Comparison of ENCODE assay signal across 8 cellular contexts in the genomic region with DNA sequence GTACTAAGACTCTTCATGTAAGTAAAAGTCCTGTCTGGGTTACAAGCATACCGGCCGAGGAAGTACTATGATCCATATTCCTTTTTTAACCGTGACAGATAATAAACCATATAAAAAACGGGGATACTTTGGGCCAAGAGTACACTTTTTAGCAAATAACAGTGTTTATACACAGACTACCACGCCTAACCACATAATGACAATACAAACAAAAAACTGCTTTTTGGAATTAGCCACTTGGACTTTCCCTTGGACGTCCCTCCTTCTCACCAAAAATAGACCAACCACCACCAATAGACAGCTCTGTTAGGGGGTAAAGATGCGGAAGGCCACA. TPM values are rescaled to one million over a fixed set of nuclear protein-coding genes. Genes with fewer than 3 reads are reported as not detected.
A peak's percentile ranks its signal among the peaks of the same experiment; 100 is the strongest.
DNase-seq lines count a peak whose midpoint lies in the region; ATAC-seq and TF ChIP-seq lines count a peak whose summit lies in the region.

No MANE protein-coding gene starts in this region.

- intact Hi-C loops in sigmoid colon (cut with DNase I): no loop called here

- H3K27ac ChIP-seq in SK-N-MC (no peak overlapping the region), sigmoid colon (peak overlapping the region; percentile 74 to 83 (median 75))

- no peak for ATAC-seq in GM18873 (IDR thresholded peaks at IDR 0.05; ENCODE audit: low FRiP score, unreplicated experiment)

- no peaks in the 10 kb centered on the region for H3K27me3 ChIP-seq in sigmoid colon

- H3K36me3 ChIP-seq in SK-N-MC (ENCODE audit: insufficient read depth, low read length): no peaks in the 10 kb centered on the region
- H3K36me3 ChIP-seq in sigmoid colon: no peaks in the 10 kb centered on the region

- H3K4me1 ChIP-seq in sigmoid colon: peaks cover 0 to 38% (median 24%) of the 10 kb centered on the region in 4 donors

- TF ChIP-seq CTCF in GM12875 (IDR thresholded peaks at IDR 0.05; ENCODE audit: borderline replicate concordance, insufficient read depth, low read depth, low read length) (no peak), fibroblast of the aortic adventitia (IDR thresholded peaks at IDR 0.05; ENCODE audit: insufficient read depth, low read length) (no peak), sigmoid colon (IDR thresholded peaks at IDR 0.05) (no peak)

- no peak for TF ChIP-seq POLR2A in sigmoid colon (IDR thresholded peaks at IDR 0.05)

- no peak for TF ChIP-seq EP300 in sigmoid colon (IDR thresholded peaks at IDR 0.05)

- H3K9ac ChIP-seq in SK-N-MC (ENCODE audit: insufficient read length): peak overlapping the region; percentile 81

- no peaks in the 10 kb centered on the region for H3K9me3 ChIP-seq in SK-N-MC (ENCODE audit: low read depth, low read length)
- no peaks in the 10 kb centered on the region for H3K9me3 ChIP-seq in sigmoid colon

- 3 to 18% methylated on average over 7 of the region's 7 CpGs for WGBS in sigmoid colon, 2 donors

- H3K4me3 ChIP-seq in GM12875 (ENCODE audit: low read depth, low read length) (peak overlapping the region; percentile 84), SK-N-MC (peak overlapping the region; percentile 86), fibroblast of the aortic adventitia (ENCODE audit: low read depth, low read length) (peak overlapping the region; percentile 95), sigmoid colon (peak overlapping the region; percentile 67 to 93 (median 80))

- DNase-seq in SK-N-MC (ENCODE audit: low read depth, low spot score) (no peak), fibroblast of the aortic adventitia (ENCODE audit: low read depth) (no peak), sigmoid colon (no peak), hepatic stellate cell (ENCODE audit: low spot score) (no peak), NOMO-1 treated with DMSO at 0.1 percent for 48 hours (lab: John Stamatoyannopoulos, UW; ENCODE audit: unreplicated experiment) (no peak), glomerular visceral epithelial cell (ENCODE audit: extremely low spot score) (no peak)

RNA-seq across cellular contexts. Expression of gene MINDY3, which starts 0.8 kb away (rescaled TPM):
- 36.2 and 43.6 TPM in 2 replicates for total RNA-seq in fibroblast of the aortic adventitia (ENCODE audit: low replicate concordance)
- total RNA-seq in sigmoid colon: 10 to 100 TPM; 23.8 to 39.2 (median 32.3) TPM
- 10 to 100 TPM; 15.0 to 19.4 (median 15.5) TPM for polyA plus RNA-seq in sigmoid colon
